In genomic region chr17:81238815-81239713, GRCh38 we compare ENCODE assay signal across 1 cellular context.
A peak's percentile ranks its signal among the peaks of the same experiment; 100 is the strongest.
TF ChIP-seq lines count a peak whose summit lies in the region.

A gene with protein sequence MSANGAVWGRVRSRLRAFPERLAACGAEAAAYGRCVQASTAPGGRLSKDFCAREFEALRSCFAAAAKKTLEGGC (plus strand): TSS chr17:81239318. CDS start chr17:81239364, 46 bp downstream.
A gene with protein sequence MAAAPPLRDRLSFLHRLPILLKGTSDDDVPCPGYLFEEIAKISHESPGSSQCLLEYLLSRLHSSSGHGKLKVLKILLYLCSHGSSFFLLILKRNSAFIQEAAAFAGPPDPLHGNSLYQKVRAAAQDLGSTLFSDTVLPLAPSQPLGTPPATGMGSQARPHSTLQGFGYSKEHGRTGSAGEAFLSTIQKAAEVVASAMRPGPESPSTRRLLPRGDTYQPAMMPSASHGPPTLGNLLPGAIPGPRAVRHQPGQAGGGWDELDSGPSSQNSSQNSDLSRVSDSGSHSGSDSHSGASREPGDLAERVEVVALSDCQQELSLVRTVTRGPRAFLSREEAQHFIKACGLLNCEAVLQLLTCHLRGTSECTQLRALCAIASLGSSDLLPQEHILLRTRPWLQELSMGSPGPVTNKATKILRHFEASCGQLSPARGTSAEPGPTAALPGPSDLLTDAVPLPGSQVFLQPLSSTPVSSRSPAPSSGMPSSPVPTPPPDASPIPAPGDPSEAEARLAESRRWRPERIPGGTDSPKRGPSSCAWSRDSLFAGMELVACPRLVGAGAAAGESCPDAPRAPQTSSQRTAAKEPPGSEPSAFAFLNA (minus strand): TSS chr17:81239055. CDS start chr17:81239033, 22 bp downstream.

TF ChIP-seq in HEK293, 187 proteins besides CTCF, POLR2A, EP300 and RAD21 (continued from another document):
- TF ChIP-seq ZBTB49 (tag by site-specific recombination; IDR thresholded peaks at IDR 0.05; ENCODE audit: low read depth) (no peak; the same call in 1 of the 2 replicates), ZNF10 (tag by site-specific recombination; IDR thresholded peaks at IDR 0.05) (0 out of 2 replicates have a peak, but pooled peaks have one; percentile 22), GLIS1 (tag by site-specific recombination; IDR thresholded peaks at IDR 0.05) (peak; percentile 5; the same call in 1 of the 2 replicates), HOXD13 (CRISPR knock-in tag; IDR thresholded peaks at IDR 0.05; ENCODE audit: borderline replicate concordance) (peak; percentile 82), ZNF18 (tag by site-specific recombination; IDR thresholded peaks at IDR 0.05) (no peak), KLF1 (tag by site-specific recombination; IDR thresholded peaks at IDR 0.05) (peak; percentile 32; the same call in 1 of the 2 replicates), BCL11B (tag by site-specific recombination; IDR thresholded peaks at IDR 0.05; ENCODE audit: low read depth) (peak; percentile 74; the same call in 1 of the 2 replicates), ZNF302 (tag by site-specific recombination; IDR thresholded peaks at IDR 0.05; ENCODE audit: low read depth) (no peak), ZBTB48 (tag by site-specific recombination; IDR thresholded peaks at IDR 0.05) (peak; percentile 36; the same call in 1 of the 2 replicates), ZNF660 (tag by site-specific recombination; IDR thresholded peaks at IDR 0.05) (peak; percentile 85; the same call in 1 of the 2 replicates), ZNF529 (tag by site-specific recombination; IDR thresholded peaks at IDR 0.05; ENCODE audit: insufficient replicate concordance) (no peak), ZNF596 (tag by site-specific recombination; IDR thresholded peaks at IDR 0.05) (peak; percentile 53; the same call in 1 of the 2 replicates), KLF10 (tag by site-specific recombination; IDR thresholded peaks at IDR 0.05) (peak; percentile 22; the same call in 1 of the 2 replicates), ZNF391 (tag by site-specific recombination; IDR thresholded peaks at IDR 0.05; ENCODE audit: borderline replicate concordance, low read depth) (0 out of 2 replicates have a peak, but pooled peaks have one; percentile 24), ZNF561 (tag by site-specific recombination; IDR thresholded peaks at IDR 0.05; ENCODE audit: borderline replicate concordance) (peak; percentile 59; the same call in 1 of the 2 replicates), ZNF76 (tag by site-specific recombination; IDR thresholded peaks at IDR 0.05; ENCODE audit: borderline replicate concordance, low read depth) (peak; percentile 58), HOXC10 (CRISPR knock-in tag; IDR thresholded peaks at IDR 0.05) (peak; percentile 35; the same call in 1 of the 2 replicates), ZNF664 (tag by site-specific recombination; IDR thresholded peaks at IDR 0.05) (no peak), ZSCAN30 (tag by site-specific recombination; IDR thresholded peaks at IDR 0.05) (peak; percentile 84), ZNF580 (tag by site-specific recombination; IDR thresholded peaks at IDR 0.05) (peak; percentile 89), ZEB2 (tag by site-specific recombination; IDR thresholded peaks at IDR 0.05) (peak; percentile 66), ZFHX2 (tag by site-specific recombination; conservative IDR thresholded peaks at IDR 0.05) (peak; percentile 64; the same call in 1 of the 2 replicates), ZNF692 (tag by site-specific recombination; IDR thresholded peaks at IDR 0.05) (peak; percentile 20; the same call in 1 of the 2 replicates), YY1 (tag by site-specific recombination; IDR thresholded peaks at IDR 0.05) (peak; percentile 89), KLF16 (tag by site-specific recombination; IDR thresholded peaks at IDR 0.05) (peak; percentile 17; the same call in 1 of the 2 replicates), ZNF335 (tag by site-specific recombination; conservative IDR thresholded peaks at IDR 0.05) (peak; percentile 98), ZBTB10 (tag by site-specific recombination; IDR thresholded peaks at IDR 0.05) (no peak)
- TF ChIP-seq, protein P1, sequence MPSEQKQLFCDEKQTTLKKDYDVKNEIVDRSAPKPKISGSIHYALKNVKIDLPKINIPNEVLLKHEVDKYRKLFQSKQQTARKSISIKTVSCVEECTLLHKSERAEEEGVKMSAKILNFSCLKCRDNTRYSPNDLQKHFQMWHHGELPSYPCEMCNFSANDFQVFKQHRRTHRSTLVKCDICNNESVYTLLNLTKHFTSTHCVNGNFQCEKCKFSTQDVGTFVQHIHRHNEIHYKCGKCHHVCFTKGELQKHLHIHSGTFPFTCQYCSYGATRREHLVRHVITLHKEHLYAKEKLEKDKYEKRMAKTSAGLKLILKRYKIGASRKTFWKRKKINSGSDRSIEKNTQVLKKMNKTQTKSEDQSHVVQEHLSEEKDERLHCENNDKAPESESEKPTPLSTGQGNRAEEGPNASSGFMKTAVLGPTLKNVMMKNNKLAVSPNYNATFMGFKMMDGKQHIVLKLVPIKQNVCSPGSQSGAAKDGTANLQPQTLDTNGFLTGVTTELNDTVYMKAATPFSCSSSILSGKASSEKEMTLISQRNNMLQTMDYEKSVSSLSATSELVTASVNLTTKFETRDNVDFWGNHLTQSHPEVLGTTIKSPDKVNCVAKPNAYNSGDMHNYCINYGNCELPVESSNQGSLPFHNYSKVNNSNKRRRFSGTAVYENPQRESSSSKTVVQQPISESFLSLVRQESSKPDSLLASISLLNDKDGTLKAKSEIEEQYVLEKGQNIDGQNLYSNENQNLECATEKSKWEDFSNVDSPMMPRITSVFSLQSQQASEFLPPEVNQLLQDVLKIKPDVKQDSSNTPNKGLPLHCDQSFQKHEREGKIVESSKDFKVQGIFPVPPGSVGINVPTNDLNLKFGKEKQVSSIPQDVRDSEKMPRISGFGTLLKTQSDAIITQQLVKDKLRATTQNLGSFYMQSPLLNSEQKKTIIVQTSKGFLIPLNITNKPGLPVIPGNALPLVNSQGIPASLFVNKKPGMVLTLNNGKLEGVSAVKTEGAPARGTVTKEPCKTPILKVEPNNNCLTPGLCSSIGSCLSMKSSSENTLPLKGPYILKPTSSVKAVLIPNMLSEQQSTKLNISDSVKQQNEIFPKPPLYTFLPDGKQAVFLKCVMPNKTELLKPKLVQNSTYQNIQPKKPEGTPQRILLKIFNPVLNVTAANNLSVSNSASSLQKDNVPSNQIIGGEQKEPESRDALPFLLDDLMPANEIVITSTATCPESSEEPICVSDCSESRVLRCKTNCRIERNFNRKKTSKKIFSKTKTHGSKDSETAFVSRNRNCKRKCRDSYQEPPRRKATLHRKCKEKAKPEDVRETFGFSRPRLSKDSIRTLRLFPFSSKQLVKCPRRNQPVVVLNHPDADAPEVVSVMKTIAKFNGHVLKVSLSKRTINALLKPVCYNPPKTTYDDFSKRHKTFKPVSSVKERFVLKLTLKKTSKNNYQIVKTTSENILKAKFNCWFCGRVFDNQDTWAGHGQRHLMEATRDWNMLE (tag by site-specific recombination; conservative IDR thresholded peaks at IDR 0.05; ENCODE audit: low read depth): peak; percentile 60
- TF ChIP-seq, protein P2, sequence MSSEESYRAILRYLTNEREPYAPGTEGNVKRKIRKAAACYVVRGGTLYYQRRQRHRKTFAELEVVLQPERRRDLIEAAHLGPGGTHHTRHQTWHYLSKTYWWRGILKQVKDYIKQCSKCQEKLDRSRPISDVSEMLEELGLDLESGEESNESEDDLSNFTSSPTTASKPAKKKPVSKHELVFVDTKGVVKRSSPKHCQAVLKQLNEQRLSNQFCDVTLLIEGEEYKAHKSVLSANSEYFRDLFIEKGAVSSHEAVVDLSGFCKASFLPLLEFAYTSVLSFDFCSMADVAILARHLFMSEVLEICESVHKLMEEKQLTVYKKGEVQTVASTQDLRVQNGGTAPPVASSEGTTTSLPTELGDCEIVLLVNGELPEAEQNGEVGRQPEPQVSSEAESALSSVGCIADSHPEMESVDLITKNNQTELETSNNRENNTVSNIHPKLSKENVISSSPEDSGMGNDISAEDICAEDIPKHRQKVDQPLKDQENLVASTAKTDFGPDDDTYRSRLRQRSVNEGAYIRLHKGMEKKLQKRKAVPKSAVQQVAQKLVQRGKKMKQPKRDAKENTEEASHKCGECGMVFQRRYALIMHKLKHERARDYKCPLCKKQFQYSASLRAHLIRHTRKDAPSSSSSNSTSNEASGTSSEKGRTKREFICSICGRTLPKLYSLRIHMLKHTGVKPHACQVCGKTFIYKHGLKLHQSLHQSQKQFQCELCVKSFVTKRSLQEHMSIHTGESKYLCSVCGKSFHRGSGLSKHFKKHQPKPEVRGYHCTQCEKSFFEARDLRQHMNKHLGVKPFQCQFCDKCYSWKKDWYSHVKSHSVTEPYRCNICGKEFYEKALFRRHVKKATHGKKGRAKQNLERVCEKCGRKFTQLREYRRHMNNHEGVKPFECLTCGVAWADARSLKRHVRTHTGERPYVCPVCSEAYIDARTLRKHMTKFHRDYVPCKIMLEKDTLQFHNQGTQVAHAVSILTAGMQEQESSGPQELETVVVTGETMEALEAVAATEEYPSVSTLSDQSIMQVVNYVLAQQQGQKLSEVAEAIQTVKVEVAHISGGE (tag by site-specific recombination; conservative IDR thresholded peaks at IDR 0.05; ENCODE audit: low read depth): no peak; the same call in none of the 2 replicates
- TF ChIP-seq, protein P3, sequence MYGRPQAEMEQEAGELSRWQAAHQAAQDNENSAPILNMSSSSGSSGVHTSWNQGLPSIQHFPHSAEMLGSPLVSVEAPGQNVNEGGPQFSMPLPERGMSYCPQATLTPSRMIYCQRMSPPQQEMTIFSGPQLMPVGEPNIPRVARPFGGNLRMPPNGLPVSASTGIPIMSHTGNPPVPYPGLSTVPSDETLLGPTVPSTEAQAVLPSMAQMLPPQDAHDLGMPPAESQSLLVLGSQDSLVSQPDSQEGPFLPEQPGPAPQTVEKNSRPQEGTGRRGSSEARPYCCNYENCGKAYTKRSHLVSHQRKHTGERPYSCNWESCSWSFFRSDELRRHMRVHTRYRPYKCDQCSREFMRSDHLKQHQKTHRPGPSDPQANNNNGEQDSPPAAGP (tag by site-specific recombination; IDR thresholded peaks at IDR 0.05): no peak
